In the genomic region with DNA sequence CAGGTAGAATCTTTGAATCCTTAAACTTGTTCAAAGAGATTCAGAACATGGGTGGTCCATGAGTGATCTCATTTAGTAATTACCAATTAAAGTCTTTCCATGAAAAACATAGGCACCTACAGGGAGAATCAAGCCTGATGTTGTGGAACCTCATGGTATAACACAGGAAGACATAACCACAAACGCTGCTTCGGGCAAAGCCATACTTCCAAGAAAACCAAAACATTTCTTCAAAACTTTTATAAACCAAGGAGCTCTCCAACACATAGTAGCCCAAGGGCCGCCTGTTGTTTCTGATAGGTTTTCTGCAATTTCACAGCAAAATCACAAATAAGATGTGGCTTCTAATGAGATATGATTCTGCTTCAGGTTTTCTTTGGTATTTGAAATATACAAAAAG, we compare ENCODE assay signal across 17 cellular contexts. TPM values are rescaled to one million over a fixed set of nuclear protein-coding genes. Genes with fewer than 3 reads are reported as not detected.
A peak's percentile ranks its signal among the peaks of the same experiment; 100 is the strongest.
DNase-seq lines count a peak whose midpoint lies in the region; ATAC-seq and TF ChIP-seq lines count a peak whose summit lies in the region.
"Had no signal": no experiment of that assay in that cellular context is flagged by ENCODE, and none has a peak within 500 bp of the region (broad histone marks: within the 10 kb centered on the region; RNA-seq: fewer than 3 reads in every experiment).

No MANE protein-coding gene starts in this region.

- in situ Hi-C loops in HAP-1 (cut with MboI; ENCODE audit: low sequenced_read_pairs): no loop called here

- H3K27ac Mint-ChIP-seq in activated naive CD8-positive, alpha-beta T cell: peak overlapping the region; percentile 16
- no peak overlapping the region for H3K27ac Mint-ChIP-seq in activated naive CD8-positive, alpha-beta T cell treated with anti-CD3 and anti-CD28 coated beads, Interleukin-2, amount 50 U/mL, for 24 hours
- H3K27ac Mint-ChIP-seq in central memory CD8-positive, alpha-beta T cell (ENCODE audit: low read depth): no peak overlapping the region
- H3K27ac Mint-ChIP-seq in type B pancreatic cell: peak overlapping the region; percentile 39

- H3K36me3 Mint-ChIP-seq in activated naive CD8-positive, alpha-beta T cell: no peaks in the 10 kb centered on the region
- no peaks in the 10 kb centered on the region for H3K36me3 Mint-ChIP-seq in activated naive CD8-positive, alpha-beta T cell treated with anti-CD3 and anti-CD28 coated beads, Interleukin-2, amount 50 U/mL, for 24 hours (ENCODE audit: low read depth)
- peaks cover 4% of the 10 kb centered on the region for H3K36me3 Mint-ChIP-seq in central memory CD8-positive, alpha-beta T cell (ENCODE audit: insufficient read depth)
- H3K36me3 Mint-ChIP-seq in type B pancreatic cell: peaks cover 3% of the 10 kb centered on the region

- H3K4me1 Mint-ChIP-seq in activated naive CD8-positive, alpha-beta T cell (ENCODE audit: low read depth): peaks cover 57% of the 10 kb centered on the region
- peaks cover 51% of the 10 kb centered on the region for H3K4me1 Mint-ChIP-seq in activated naive CD8-positive, alpha-beta T cell treated with anti-CD3 and anti-CD28 coated beads, Interleukin-2, amount 50 U/mL, for 24 hours
- peaks cover 47% of the 10 kb centered on the region for H3K4me1 Mint-ChIP-seq in central memory CD8-positive, alpha-beta T cell
- H3K4me1 Mint-ChIP-seq in type B pancreatic cell (ENCODE audit: unreplicated experiment): peaks cover 50% of the 10 kb centered on the region

- no peak for DNase-seq in activated naive CD8-positive, alpha-beta T cell treated with anti-CD3 and anti-CD28 coated beads, Interleukin-2, amount 50 U/mL, for 24 hours
- peak; percentile 57 for DNase-seq in OCI-M1 (lab: John Stamatoyannopoulos, UW)
- DNase-seq in central memory CD8-positive, alpha-beta T cell (ENCODE audit: low spot score in 2 of 2): no peak
- DNase-seq in type B pancreatic cell (ENCODE audit: extremely low spot score, unreplicated experiment): no peak
- no peak for DNase-seq in RPMI8226
- no peak for DNase-seq in HAP-1 (ENCODE audit: low spot score in 2 of 2)
- DNase-seq: activated naive CD4-positive, alpha-beta T cell; DMS 273 treated with DMSO at 0.1 percent for 48 hours; heart left ventricle; NCI-H2029 treated with DMSO at 0.1 percent for 48 hours; NCI-H524 treated with DMSO at 0.1 percent for 48 hours; pancreas; stimulated activated naive CD4-positive, alpha-beta T cell; upper lobe of right lung had no signal

- no peak overlapping the region for H3K4me3 ChIP-seq in HAP-1
- H3K4me3 ChIP-seq: pancreas, skin epidermis, upper lobe of right lung had no signal

- no peaks in the 10 kb centered on the region for H3K27me3 Mint-ChIP-seq in activated naive CD8-positive, alpha-beta T cell
- H3K27me3 Mint-ChIP-seq in activated naive CD8-positive, alpha-beta T cell treated with anti-CD3 and anti-CD28 coated beads, Interleukin-2, amount 50 U/mL, for 24 hours: no peaks in the 10 kb centered on the region
- H3K27me3 Mint-ChIP-seq in central memory CD8-positive, alpha-beta T cell: no peaks in the 10 kb centered on the region
- H3K27me3 Mint-ChIP-seq in type B pancreatic cell: peaks cover 7% of the 10 kb centered on the region

- TF ChIP-seq CTCF in type B pancreatic cell (conservative IDR thresholded peaks at IDR 0.05): no peak

- H3K4me3 Mint-ChIP-seq in activated naive CD8-positive, alpha-beta T cell: peak overlapping the region; percentile 38
- H3K4me3 Mint-ChIP-seq in activated naive CD8-positive, alpha-beta T cell treated with anti-CD3 and anti-CD28 coated beads, Interleukin-2, amount 50 U/mL, for 24 hours: no peak overlapping the region
- H3K4me3 Mint-ChIP-seq in central memory CD8-positive, alpha-beta T cell: peak overlapping the region; percentile 89
- peak overlapping the region; percentile 64 for H3K4me3 Mint-ChIP-seq in type B pancreatic cell

- ATAC-seq in activated naive CD8-positive, alpha-beta T cell treated with anti-CD3 and anti-CD28 coated beads, Interleukin-2, amount 50 U/mL, for 24 hours: no peak
- ATAC-seq in central memory CD8-positive, alpha-beta T cell (replicated peaks; ENCODE audit: extremely low read depth, poor library complexity, severe bottlenecking): no peak
- ATAC-seq in HG02970 (IDR thresholded peaks at IDR 0.05; ENCODE audit: low FRiP score, unreplicated experiment): no peak
- ATAC-seq: heart left ventricle, pancreas, upper lobe of right lung had no signal

- H3K9me3 Mint-ChIP-seq in activated naive CD8-positive, alpha-beta T cell (ENCODE audit: low read depth): no peaks in the 10 kb centered on the region
- no peaks in the 10 kb centered on the region for H3K9me3 Mint-ChIP-seq in activated naive CD8-positive, alpha-beta T cell treated with anti-CD3 and anti-CD28 coated beads, Interleukin-2, amount 50 U/mL, for 24 hours
- H3K9me3 Mint-ChIP-seq in central memory CD8-positive, alpha-beta T cell: no peaks in the 10 kb centered on the region
- H3K9me3 Mint-ChIP-seq in type B pancreatic cell: no peaks in the 10 kb centered on the region

- no peaks in the 10 kb centered on the region for H3K9me3 ChIP-seq in HAP-1
- H3K9me3 ChIP-seq: heart left ventricle, pancreas, upper lobe of right lung had no signal

- H3K27me3 ChIP-seq in HAP-1 (ENCODE audit: low read depth): no peaks in the 10 kb centered on the region
- H3K27me3 ChIP-seq: heart left ventricle, pancreas, upper lobe of right lung had no signal

- H3K36me3 ChIP-seq in HAP-1 (replicated peaks): no peaks in the 10 kb centered on the region
- H3K36me3 ChIP-seq: heart left ventricle, pancreas, upper lobe of right lung had no signal

- no peaks in the 10 kb centered on the region; the same call in 1 of the 2 replicates for H3K4me1 ChIP-seq in HAP-1

RNA-seq across cellular contexts. Expression of gene CHD6, which starts 2.5 kb away (rescaled TPM):
- total RNA-seq in type B pancreatic cell (ENCODE audit: low replicate concordance): 49.2 and 72.6 TPM in 2 replicates

Comparison
In these comparisons a context has a peak if more than half of its experiments do, and no peak if none do; other contexts are left out.
1. H3K27ac Mint-ChIP-seq: peak in activated naive CD8-positive, alpha-beta T cell (single experiment) and type B pancreatic cell (single experiment); none in activated naive CD8-positive, alpha-beta T cell treated with anti-CD3 and anti-CD28 coated beads, Interleukin-2, amount 50 U/mL, for 24 hours (single experiment) and central memory CD8-positive, alpha-beta T cell (single experiment).